Comparison of ENCODE assay signal across 38 cellular contexts in the genomic region with DNA sequence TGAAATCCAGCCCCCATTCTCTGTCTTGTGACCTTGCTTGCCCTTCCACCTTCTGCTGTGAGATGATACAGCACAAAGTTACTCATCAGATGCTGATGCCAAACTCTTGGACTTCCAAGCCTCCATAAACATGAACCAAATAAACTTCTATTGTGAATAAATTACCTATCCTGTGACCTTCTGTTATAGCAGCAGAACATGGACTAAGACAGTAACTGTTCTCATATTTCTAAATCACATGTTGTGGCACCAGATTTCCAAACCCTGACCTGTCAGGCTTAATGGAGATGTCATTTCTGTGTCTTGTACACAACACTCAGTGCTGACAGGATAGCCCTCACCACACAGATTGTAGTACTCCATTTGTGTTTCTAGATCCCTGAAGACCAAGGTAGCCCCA. TPM values are rescaled to one million over a fixed set of nuclear protein-coding genes. Genes with fewer than 3 reads are reported as not detected.
"Had no signal": no experiment of that assay in that cellular context is flagged by ENCODE, and none has a peak within 500 bp of the region (broad histone marks: within the 10 kb centered on the region; RNA-seq: fewer than 3 reads in every experiment).

No MANE protein-coding gene starts in this region.

- H3K27me3 ChIP-seq: MG63 had no signal

- DNase-seq: Karpas-422, Kasumi-1, MG63, MM.1S, MV-4-11, NCI-H1048, NCI-H1092, NCI-H1092 treated with DMSO at 0.1 percent for 48 hours, NCI-H1105, NCI-H1105 treated with DMSO at 0.1 percent for 48 hours, NCI-H1417, NCI-H1417 treated with DMSO at 0.1 percent for 48 hours, NCI-H1436, NCI-H1436 treated with DMSO at 0.1 percent for 48 hours, NCI-H146, NCI-H1694, NCI-H1694 treated with DMSO at 0.1 percent for 48 hours, NCI-H187, NCI-H187 treated with DMSO at 0.1 percent for 48 hours, NCI-H1930, NCI-H2029, NCI-H2029 treated with DMSO at 0.1 percent for 48 hours, NCI-H2081, NCI-H2081 treated with DMSO at 0.1 percent for 48 hours, NCI-H2107, NCI-H2171, NCI-H2171 treated with DMSO at 0.1 percent for 48 hours, NCI-H2227 treated with DMSO at 0.1 percent for 48 hours, NCI-H226, NCI-H345, NCI-H446, NCI-H446 treated with DMSO at 0.1 percent for 48 hours, NCI-H510A, NCI-H510A treated with DMSO at 0.1 percent for 48 hours had no signal

- H3K36me3 ChIP-seq: MG63 had no signal

- H3K4me3 ChIP-seq: MG63 had no signal

- H3K9me3 ChIP-seq: MG63 had no signal

RNA-seq across cellular contexts. Expression of a gene that starts 6.0 kb away (rescaled TPM):
- total RNA-seq: LHCN-M2, M059J, MCF 10A, NCI-H460 had no signal
